In the genomic region with DNA sequence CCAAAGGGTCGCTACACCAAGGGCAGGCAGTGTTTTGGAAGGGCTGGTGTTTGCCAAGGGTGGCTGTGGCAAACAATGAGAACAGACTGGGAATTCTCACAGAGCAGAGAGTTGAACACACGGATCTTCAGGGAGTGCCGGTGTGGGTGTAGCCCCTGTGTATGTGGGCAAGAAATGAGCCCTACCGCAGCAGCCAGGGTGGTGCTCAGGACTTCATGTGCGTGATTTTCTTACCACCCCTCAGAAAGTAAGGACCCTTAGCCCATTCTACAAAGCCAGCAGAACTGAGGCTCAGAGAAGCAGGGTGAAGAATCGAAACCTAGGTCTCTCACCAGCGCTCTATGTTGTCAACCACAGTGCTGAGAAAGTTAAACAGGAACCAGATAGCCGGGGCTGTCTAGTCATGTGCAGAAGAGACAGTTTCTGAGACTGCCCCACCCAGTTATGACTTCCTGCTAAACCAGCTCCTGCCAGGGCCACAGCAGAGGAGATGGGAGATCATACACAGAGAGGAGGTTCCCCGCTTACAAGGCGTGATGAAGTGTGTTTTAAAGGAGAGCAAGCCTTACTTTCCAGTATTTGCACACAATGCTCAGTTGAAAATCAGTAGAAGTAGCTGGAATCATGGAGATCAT, we compare ENCODE assay signal across 8 cellular contexts. TPM values are rescaled to one million over a fixed set of nuclear protein-coding genes. Genes with fewer than 3 reads are reported as not detected.
DNase-seq lines count a peak whose midpoint lies in the region; ATAC-seq, FAIRE-seq and TF ChIP-seq lines count a peak whose summit lies in the region.

No MANE protein-coding gene starts in this region.

- no peaks in the 10 kb centered on the region for H4K20me1 ChIP-seq in OCI-LY1 (ENCODE audit: insufficient read depth, low read length)

- H3K4me3 ChIP-seq in OCI-LY1 (ENCODE audit: low read depth, low read length, poor library complexity, severe bottlenecking) (peak overlapping the region; percentile 52), right atrium auricular region (peak overlapping the region in 1 of 2 donors; percentile 18)

- peak overlapping the region; percentile 86 to 87 for H3K4me3 Mint-ChIP-seq in activated T-cell treated with anti-CD3 and anti-CD28 coated beads, Interleukin-2, amount 50 U/mL, for 72 hours

- peak overlapping the region; percentile 81 for H3K4me2 ChIP-seq in OCI-LY1 (ENCODE audit: low read length)

- H3K4me1 Mint-ChIP-seq in activated T-cell treated with anti-CD3 and anti-CD28 coated beads, Interleukin-2, amount 50 U/mL, for 72 hours (ENCODE audit: low read depth) = peaks cover 60% of the 10 kb centered on the region

- H3K27me3 Mint-ChIP-seq in activated T-cell treated with anti-CD3 and anti-CD28 coated beads, Interleukin-2, amount 50 U/mL, for 72 hours (ENCODE audit: low read depth) = no peaks in the 10 kb centered on the region

- H3K27ac ChIP-seq in OCI-LY1 (ENCODE audit: low read depth, low read length, poor library complexity, severe bottlenecking) = peak overlapping the region; percentile 94
- H3K27ac ChIP-seq in right atrium auricular region = no peak overlapping the region

- H3K27me3 ChIP-seq in OCI-LY1 (ENCODE audit: insufficient read depth, low read length) (no peaks in the 10 kb centered on the region), right atrium auricular region (no peaks in the 10 kb centered on the region)

- peak overlapping the region; percentile 58; the same call in 1 of the 2 replicates for H2AFZ ChIP-seq in OCI-LY1 (ENCODE audit: low read length)

- FAIRE-seq in GM18507 (lab: Jason Lieb, UNC) = peak; percentile 99

- H3K36me3 ChIP-seq in OCI-LY1 (ENCODE audit: insufficient read depth, low read length) (no peaks in the 10 kb centered on the region), right atrium auricular region (peaks cover under 1% of the 10 kb centered on the region)

- H3K9ac ChIP-seq in OCI-LY1 (ENCODE audit: low read length) = peak overlapping the region; percentile 74

- peak; percentile 95 for ATAC-seq in HG02884 (IDR thresholded peaks at IDR 0.05; ENCODE audit: unreplicated experiment)
- ATAC-seq in activated T-cell treated with anti-CD3 and anti-CD28 coated beads, Interleukin-2, amount 50 U/mL, for 72 hours (replicated peaks in 1 of 2) = peak; percentile 95

- peak overlapping the region; percentile 88 for H3K27ac Mint-ChIP-seq in activated T-cell treated with anti-CD3 and anti-CD28 coated beads, Interleukin-2, amount 50 U/mL, for 72 hours

- peaks cover 5 to 6% of the 10 kb centered on the region in 2 donors for H3K36me3 Mint-ChIP-seq in activated T-cell treated with anti-CD3 and anti-CD28 coated beads, Interleukin-2, amount 50 U/mL, for 72 hours (ENCODE audit: insufficient read depth in 2 of 2)

- no peaks in the 10 kb centered on the region for H3K79me2 ChIP-seq in OCI-LY1 (ENCODE audit: insufficient read depth, low read length)

- TF ChIP-seq CTCF in OCI-LY1 (IDR thresholded peaks at IDR 0.05; ENCODE audit: low read length) (no peak), right atrium auricular region (IDR thresholded peaks at IDR 0.05) (no peak)

- no peaks in the 10 kb centered on the region for H3K9me3 Mint-ChIP-seq in activated T-cell treated with anti-CD3 and anti-CD28 coated beads, Interleukin-2, amount 50 U/mL, for 72 hours

- no peaks in the 10 kb centered on the region for H3K9me2 ChIP-seq in OCI-LY1 (ENCODE audit: low read depth, low read length)

- 0 out of 2 replicates have a peak, but pooled peaks cover 3% of the 10 kb centered on the region for H3F3A ChIP-seq in OCI-LY1 (ENCODE audit: insufficient read depth, low read length)

- H3K4me1 ChIP-seq in OCI-LY1 (ENCODE audit: insufficient read depth, low read length, severe bottlenecking) (peaks cover 36% of the 10 kb centered on the region), right atrium auricular region (peaks cover 0 to 5% of the 10 kb centered on the region in 2 donors)

- peak; percentile 81 for DNase-seq in GM18507 (ENCODE audit: extremely low spot score, insufficient read length, low read depth)
- DNase-seq in activated T-cell treated with anti-CD3 and anti-CD28 coated beads, Interleukin-2, amount 50 U/mL, for 72 hours = peak; percentile 75 to 77
- DNase-seq in right atrium auricular region (ENCODE audit: low spot score) = peak; percentile 66
- peak; percentile 26 to 65 for DNase-seq in stimulated activated CD4-positive, alpha-beta T cell treated with anti-CD3 and anti-CD28 coated beads, Interleukin-4, amount 100 ng/mL, for 4 hours
- no peak for DNase-seq in DMS79 (lab: John Stamatoyannopoulos, UW)
- no peak for DNase-seq in NCI-H2081 treated with DMSO at 0.1 percent for 48 hours (lab: John Stamatoyannopoulos, UW)

- H3K9me3 ChIP-seq in OCI-LY1 (ENCODE audit: low read length) (no peaks in the 10 kb centered on the region), right atrium auricular region (no peaks in the 10 kb centered on the region)

RNA-seq across cellular contexts. Expression of a gene that starts 21.9 kb away (rescaled TPM):
- 10 to 100 TPM; 30.2 to 32.7 TPM for total RNA-seq in activated T-cell treated with anti-CD3 and anti-CD28 coated beads, Interleukin-2, amount 50 U/mL, for 72 hours
- 10 to 100 TPM; 21.1 to 23.7 TPM for total RNA-seq in right atrium auricular region

Comparison
In these comparisons a context has a peak if more than half of its experiments do, and no peak if none do; other contexts are left out.
1. DNase-seq: peak in GM18507 (single experiment), activated T-cell treated with anti-CD3 and anti-CD28 coated beads, Interleukin-2, amount 50 U/mL, for 72 hours (2 of 2), right atrium auricular region (single experiment) and stimulated activated CD4-positive, alpha-beta T cell treated with anti-CD3 and anti-CD28 coated beads, Interleukin-4, amount 100 ng/mL, for 4 hours (2 of 2); none in DMS79 (single experiment) and NCI-H2081 treated with DMSO at 0.1 percent for 48 hours (single experiment).